Comparison of ENCODE assay signal across 7 cellular contexts in genomic region chr19:42266105-42266504, GRCh38. TPM values are rescaled to one million over a fixed set of nuclear protein-coding genes. Genes with fewer than 3 reads are reported as not detected.
"Had no signal": no experiment of that assay in that cellular context is flagged by ENCODE, and none has a peak within 500 bp of the region (broad histone marks: within the 10 kb centered on the region; RNA-seq: fewer than 3 reads in every experiment).

No MANE protein-coding gene starts in this region.

RNA-seq across cellular contexts. Expression of gene PRR19, which starts 35.8 kb away (rescaled TPM):
- total RNA-seq: gastrocnemius medialis, mononuclear cell, natural killer cell, sigmoid colon, skeletal muscle tissue, stomach, urinary bladder had no signal
